In the genomic region with DNA sequence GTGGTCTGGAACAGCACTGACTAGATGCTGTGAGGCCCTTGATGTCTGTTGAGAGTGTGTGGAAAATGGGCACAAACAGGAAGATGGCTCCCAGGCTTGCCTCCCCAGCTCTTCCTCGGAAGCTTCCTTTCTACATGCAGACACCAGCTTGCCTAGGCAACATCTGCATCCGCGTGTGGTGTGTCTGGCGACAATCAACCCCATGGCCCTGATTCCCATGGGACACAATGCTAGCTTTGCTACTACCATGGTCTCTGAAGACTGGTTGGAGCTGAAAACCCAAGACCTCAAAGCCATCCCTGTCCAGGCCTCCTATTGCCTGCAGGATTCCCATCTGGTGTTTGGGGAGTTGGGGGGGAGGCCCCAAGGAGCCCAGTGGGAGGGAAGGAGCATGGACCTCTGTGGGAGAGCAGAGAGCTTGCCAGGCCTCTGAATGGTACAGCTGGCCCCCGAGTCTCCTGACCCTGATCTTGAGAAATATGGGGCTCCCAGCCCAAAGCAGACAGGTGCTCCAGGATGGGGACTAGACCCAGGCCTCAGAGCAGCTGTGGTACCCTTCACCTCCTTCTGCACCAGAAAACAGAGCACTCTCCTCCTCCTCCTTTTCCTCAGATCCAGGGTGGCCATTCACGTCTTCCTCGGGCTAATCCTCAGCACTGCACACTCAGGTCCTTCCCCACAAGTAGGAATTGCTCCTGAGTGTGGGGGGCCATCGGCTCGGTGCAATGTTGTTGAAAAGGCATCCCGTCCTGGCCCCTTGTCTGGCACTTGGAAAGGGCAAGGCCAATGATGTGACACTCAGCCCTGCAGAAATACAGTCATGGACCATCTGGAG, we compare ENCODE assay signal across 28 cellular contexts. TPM values are rescaled to one million over a fixed set of nuclear protein-coding genes. Genes with fewer than 3 reads are reported as not detected.
"Had no signal": no experiment of that assay in that cellular context is flagged by ENCODE, and none has a peak within 500 bp of the region (broad histone marks: within the 10 kb centered on the region; RNA-seq: fewer than 3 reads in every experiment).

No MANE protein-coding gene starts in this region.

- H3K9me3 Mint-ChIP-seq: activated T-cell treated with anti-CD3 and anti-CD28 coated beads, Interleukin-2, amount 50 U/mL, for 72 hours; natural killer cell treated with Interleukin-12 subunit alpha and Interleukin-12 subunit beta and Interleukin-15 and Interleukin-18, amount 100 ng/mL, for 72 hours; stimulated activated memory B cell treated with anti-CD40 and anti-IgM and Interleukin-4, amounts not matched to agents 10 μg/mL and 1 μg/mL and 100 μg/mL, for 72 hours; stimulated activated naive CD8-positive, alpha-beta T cell treated with anti-CD3 and anti-CD28 coated beads, Interleukin-15, amount 100 ng/mL, for 72 hours had no signal

- H3K27ac ChIP-seq: esophagus muscularis mucosa, foreskin keratinocyte, heart right ventricle, pancreas, prostate gland, skin epidermis, upper lobe of left lung, VCaP had no signal

- H3K4me1 ChIP-seq: foreskin keratinocyte, pancreas, prostate gland, upper lobe of left lung had no signal

- H3K36me3 ChIP-seq: esophagus muscularis mucosa, heart right ventricle, pancreas, prostate gland, upper lobe of left lung had no signal

- H3K27me3 Mint-ChIP-seq: activated naive CD8-positive, alpha-beta T cell; natural killer cell treated with Interleukin-12 subunit alpha and Interleukin-12 subunit beta and Interleukin-15 and Interleukin-18, amount 100 ng/mL, for 72 hours; stimulated activated naive CD8-positive, alpha-beta T cell treated with anti-CD3 and anti-CD28 coated beads, Interleukin-15, amount 100 ng/mL, for 72 hours had no signal

- H3K4me3 Mint-ChIP-seq: activated naive CD8-positive, alpha-beta T cell; activated T-cell treated with anti-CD3 and anti-CD28 coated beads, Interleukin-2, amount 50 U/mL, for 72 hours; natural killer cell treated with Interleukin-12 subunit alpha and Interleukin-12 subunit beta and Interleukin-15 and Interleukin-18, amount 100 ng/mL, for 72 hours; stimulated activated memory B cell treated with anti-CD40 and anti-IgM and Interleukin-4, amounts not matched to agents 10 μg/mL and 1 μg/mL and 100 μg/mL, for 72 hours; stimulated activated naive CD8-positive, alpha-beta T cell treated with anti-CD3 and anti-CD28 coated beads, Interleukin-15, amount 100 ng/mL, for 72 hours had no signal

- H3K36me3 Mint-ChIP-seq: activated naive CD8-positive, alpha-beta T cell; natural killer cell treated with Interleukin-12 subunit alpha and Interleukin-12 subunit beta and Interleukin-15 and Interleukin-18, amount 100 ng/mL, for 72 hours; stimulated activated memory B cell treated with anti-CD40 and anti-IgM and Interleukin-4, amounts not matched to agents 10 μg/mL and 1 μg/mL and 100 μg/mL, for 72 hours had no signal

- H3K27me3 ChIP-seq: esophagus muscularis mucosa, foreskin keratinocyte, heart right ventricle, pancreas, upper lobe of left lung had no signal

- H3K9me3 ChIP-seq: esophagus muscularis mucosa, heart right ventricle, mucosa of descending colon, pancreas, prostate gland, upper lobe of left lung had no signal

- H3K4me1 Mint-ChIP-seq: stimulated activated naive CD8-positive, alpha-beta T cell treated with anti-CD3 and anti-CD28 coated beads, Interleukin-15, amount 100 ng/mL, for 72 hours had no signal

- FAIRE-seq: pancreas, TTC549 had no signal

- ATAC-seq: activated T-cell treated with anti-CD3 and anti-CD28 coated beads, Interleukin-2, amount 50 U/mL, for 72 hours; foreskin keratinocyte; heart right ventricle; left ventricle myocardium superior; mucosa of descending colon; natural killer cell treated with Interleukin-12 subunit alpha and Interleukin-12 subunit beta and Interleukin-15 and Interleukin-18, amount 100 ng/mL, for 72 hours; pancreas; sciatic nerve; stimulated activated memory B cell treated with anti-CD40 and anti-IgM and Interleukin-4, amounts not matched to agents 10 μg/mL and 1 μg/mL and 100 μg/mL, for 72 hours; stimulated activated naive CD8-positive, alpha-beta T cell treated with anti-CD3 and anti-CD28 coated beads, Interleukin-15, amount 100 ng/mL, for 72 hours had no signal

- DNase-seq: activated CD4-positive, alpha-beta T cell treated with anti-CD3 and anti-CD28 coated beads for 4 hours; activated CD4-positive, alpha-beta T cell treated with anti-CD3 and anti-CD28 coated beads, Interleukin-2, amount 50 U/mL, for 4 hours; activated naive CD4-positive, alpha-beta T cell; activated T-cell treated with anti-CD3 and anti-CD28 coated beads for 4 hours; activated T-cell treated with anti-CD3 and anti-CD28 coated beads, Interleukin-2, amount 50 U/mL, for 72 hours; anterior cingulate cortex; cerebellar nuclear complex; cortex of kidney; foreskin keratinocyte; heart right ventricle; left ventricle myocardium superior; mucosa of descending colon; retina; stimulated activated CD4-positive, alpha-beta T cell treated with anti-CD3 and anti-CD28 coated beads, Interleukin-4, amount 100 ng/mL, for 24 hours; stimulated activated naive CD8-positive, alpha-beta T cell treated with anti-CD3 and anti-CD28 coated beads, Interleukin-15, amount 100 ng/mL, for 72 hours; substantia nigra had no signal

- H3K4me3 ChIP-seq: esophagus muscularis mucosa, heart right ventricle, mucosa of descending colon, pancreas, prostate gland, skin epidermis, upper lobe of left lung had no signal

- H3K27ac Mint-ChIP-seq: activated naive CD8-positive, alpha-beta T cell; activated T-cell treated with anti-CD3 and anti-CD28 coated beads, Interleukin-2, amount 50 U/mL, for 72 hours; natural killer cell treated with Interleukin-12 subunit alpha and Interleukin-12 subunit beta and Interleukin-15 and Interleukin-18, amount 100 ng/mL, for 72 hours; stimulated activated memory B cell treated with anti-CD40 and anti-IgM and Interleukin-4, amounts not matched to agents 10 μg/mL and 1 μg/mL and 100 μg/mL, for 72 hours; stimulated activated naive CD8-positive, alpha-beta T cell treated with anti-CD3 and anti-CD28 coated beads, Interleukin-15, amount 100 ng/mL, for 72 hours had no signal

RNA-seq across cellular contexts. Expression of gene ARHGAP22, which starts 57.6 kb away (rescaled TPM):
- total RNA-seq: activated T-cell treated with anti-CD3 and anti-CD28 coated beads, Interleukin-2, amount 50 U/mL, for 72 hours; T-helper 1 cell treated with Interleukin-12 subunit alpha and Interleukin-12 subunit beta and Interleukin-4 antibody, amounts not matched to agents 30 ng/mL and 1 ng/mL, for 36 hours had no signal
